In genomic region chr1:19892129-19892528, GRCh38 we compare ENCODE assay signal across 36 cellular contexts. TPM values are rescaled to one million over a fixed set of nuclear protein-coding genes. Genes with fewer than 3 reads are reported as not detected.
"Had no signal": no experiment of that assay in that cellular context is flagged by ENCODE, and none has a peak within 500 bp of the region (broad histone marks: within the 10 kb centered on the region; RNA-seq: fewer than 3 reads in every experiment).

No MANE protein-coding gene starts in this region.

- DNase-seq: activated CD4-positive, alpha-beta T cell treated with anti-CD3 and anti-CD28 coated beads for 36 hours; activated CD4-positive, CD25-positive, alpha-beta regulatory T cell; activated effector memory CD4-positive, alpha-beta T cell treated with anti-CD3 and anti-CD28 coated beads, Interleukin-2, amount 50 U/mL, for 16 hours; activated naive CD4-positive, alpha-beta T cell treated with anti-CD3 and anti-CD28 coated beads for 36 hours; activated naive CD8-positive, alpha-beta T cell treated with anti-CD3 and anti-CD28 coated beads for 36 hours; activated T-cell treated with anti-CD3 and anti-CD28 coated beads for 4 hours; adrenal gland; aorta; body of pancreas; effector memory CD8-positive, alpha-beta T cell; heart left ventricle; hypothalamus; immature natural killer cell; kidney glomerular epithelial cell; left lung; lower lobe of right lung; mucosa of descending colon; stimulated activated CD4-positive, alpha-beta T cell treated with anti-CD3 and anti-CD28 coated beads, Interleukin-15, amount 100 ng/mL, for 24 hours; stimulated activated CD4-positive, alpha-beta T cell treated with anti-CD3 and anti-CD28 coated beads, Interleukin-2, amount 100 ng/mL, for 24 hours; stimulated activated naive CD8-positive, alpha-beta T cell treated with anti-CD3 and anti-CD28 coated beads, Interleukin-15, Interleukin-2, amounts not matched to agents 100 U/mL and 50 U/mL, for 24 hours; uterus had no signal

- H3K4me3 ChIP-seq: adrenal gland, body of pancreas, coronary artery, heart left ventricle, left lung, lower lobe of right lung, mucosa of descending colon, right atrium auricular region, thoracic aorta, uterus had no signal

- H3K9me3 Mint-ChIP-seq: activated naive CD4-positive, alpha-beta T cell treated with anti-CD3 and anti-CD28 coated beads for 36 hours; activated naive CD8-positive, alpha-beta T cell treated with anti-CD3 and anti-CD28 coated beads for 36 hours; effector memory CD8-positive, alpha-beta T cell; immature natural killer cell; natural killer cell treated with Interleukin-12 subunit alpha and Interleukin-12 subunit beta and Interleukin-15 and Interleukin-18, amount 100 ng/mL, for 72 hours; type B pancreatic cell had no signal

- H3K27me3 ChIP-seq: adrenal gland, body of pancreas, heart left ventricle, left lung, right atrium auricular region, uterus had no signal

- H3K4me3 Mint-ChIP-seq: activated CD4-positive, alpha-beta T cell treated with anti-CD3 and anti-CD28 coated beads for 36 hours; activated naive CD4-positive, alpha-beta T cell treated with anti-CD3 and anti-CD28 coated beads for 36 hours; activated naive CD8-positive, alpha-beta T cell treated with anti-CD3 and anti-CD28 coated beads for 36 hours; effector memory CD8-positive, alpha-beta T cell; immature natural killer cell; natural killer cell treated with Interleukin-12 subunit alpha and Interleukin-12 subunit beta and Interleukin-15 and Interleukin-18, amount 100 ng/mL, for 72 hours; type B pancreatic cell had no signal

- H3K27me3 Mint-ChIP-seq: activated CD4-positive, alpha-beta T cell treated with anti-CD3 and anti-CD28 coated beads for 36 hours; activated naive CD8-positive, alpha-beta T cell treated with anti-CD3 and anti-CD28 coated beads for 36 hours; effector memory CD8-positive, alpha-beta T cell; natural killer cell treated with Interleukin-12 subunit alpha and Interleukin-12 subunit beta and Interleukin-15 and Interleukin-18, amount 100 ng/mL, for 72 hours; type B pancreatic cell had no signal

- H3K4me1 ChIP-seq: right atrium auricular region had no signal

- H3K9me3 ChIP-seq: adrenal gland, body of pancreas, heart left ventricle, left lung, lower lobe of right lung, mucosa of descending colon, right atrium auricular region, thoracic aorta, uterus had no signal

- H3K27ac Mint-ChIP-seq: activated CD4-positive, alpha-beta T cell treated with anti-CD3 and anti-CD28 coated beads for 36 hours; activated naive CD4-positive, alpha-beta T cell treated with anti-CD3 and anti-CD28 coated beads for 36 hours; activated naive CD8-positive, alpha-beta T cell treated with anti-CD3 and anti-CD28 coated beads for 36 hours; type B pancreatic cell had no signal

- H3K27ac ChIP-seq: body of pancreas, coronary artery, heart left ventricle, left lung, lower lobe of right lung, right atrium auricular region, thoracic aorta, uterus had no signal

- H3K36me3 ChIP-seq: uterus had no signal

RNA-seq across cellular contexts. Expression of gene PLA2G2E, which starts 31.3 kb away (rescaled TPM):
- total RNA-seq: activated CD4-positive, alpha-beta T cell treated with anti-CD3 and anti-CD28 coated beads for 36 hours; activated naive CD4-positive, alpha-beta T cell treated with anti-CD3 and anti-CD28 coated beads for 36 hours; activated naive CD8-positive, alpha-beta T cell treated with anti-CD3 and anti-CD28 coated beads for 36 hours; adrenal gland; aorta; body of pancreas; cardiac septum; cerebellum; epithelial cell of proximal tubule; fibroblast of lung; fibroblast of villous mesenchyme; heart left ventricle; left lung; lower lobe of right lung; mesenteric fat pad; mucosa of descending colon; myocyte; natural killer cell treated with Interleukin-12 subunit alpha and Interleukin-12 subunit beta and Interleukin-15 and Interleukin-18, amount 100 ng/mL, for 72 hours; omental fat pad; pulmonary artery endothelial cell; right atrium auricular region; T-helper 1 cell treated with Interleukin-12 subunit alpha and Interleukin-12 subunit beta and Interleukin-4 antibody, amounts not matched to agents 30 ng/mL and 1 ng/mL, for 36 hours; thoracic aorta; uterus had no signal
- polyA plus RNA-seq: adrenal gland, aorta, fibroblast of lung, heart left ventricle, immature natural killer cell had no signal
